In the genomic region with DNA sequence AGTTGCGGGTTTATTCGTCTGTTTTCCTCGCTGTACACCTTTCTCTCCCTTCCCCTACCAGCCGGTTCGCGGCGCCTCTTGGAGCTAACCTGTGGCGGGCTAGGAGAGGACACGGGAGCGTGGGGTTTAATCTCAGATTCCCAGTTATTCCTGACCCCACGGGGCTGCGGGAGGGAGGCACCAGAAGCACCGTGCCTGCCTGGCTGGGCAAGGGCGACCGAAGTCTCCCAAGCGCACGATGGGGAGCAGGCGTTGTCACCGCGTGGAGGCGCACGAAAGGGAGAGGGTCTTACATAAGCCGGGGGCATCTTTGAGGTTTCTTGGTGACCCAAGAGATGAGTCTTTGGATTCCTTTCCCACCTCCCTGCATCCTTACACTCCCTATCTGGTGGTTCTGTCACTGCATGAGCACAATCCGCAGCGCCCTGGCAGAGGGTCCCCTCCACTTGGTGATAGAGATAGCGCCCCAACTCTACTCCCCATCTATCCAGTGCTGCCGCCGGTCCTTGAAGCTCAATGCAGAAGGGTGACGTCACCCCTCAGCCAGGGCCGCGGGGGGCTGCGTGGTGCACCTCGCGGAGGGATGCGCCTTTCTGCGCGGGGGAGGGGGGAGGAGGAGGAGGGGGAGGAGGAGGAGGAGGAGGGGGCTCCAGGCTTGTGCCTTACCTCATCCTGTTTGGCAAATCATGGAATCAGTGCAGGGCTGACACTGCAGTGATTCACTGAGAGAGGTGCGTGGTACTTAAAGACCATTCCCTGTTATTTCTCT, we compare ENCODE assay signal across 9 cellular contexts. TPM values are rescaled to one million over a fixed set of nuclear protein-coding genes. Genes with fewer than 3 reads are reported as not detected.
DNase-seq lines count a peak whose midpoint lies in the region; ATAC-seq, FAIRE-seq and TF ChIP-seq lines count a peak whose summit lies in the region.
"Had no signal": no experiment of that assay in that cellular context is flagged by ENCODE, and none has a peak within 500 bp of the region (broad histone marks: within the 10 kb centered on the region; RNA-seq: fewer than 3 reads in every experiment).

No MANE protein-coding gene starts in this region.

- TF ChIP-seq CTCF in GM23338 (conservative IDR thresholded peaks at IDR 0.05; ENCODE audit: low read depth in 2 of 2) (peak in 1 of 2 experiments; percentile 33; a peak in 2 of 4 replicates), Peyer's patch (IDR thresholded peaks at IDR 0.05) (no peak), MCF 10A (IDR thresholded peaks at IDR 0.05; ENCODE audit: unreplicated experiment) (no peak), kidney (IDR thresholded peaks at IDR 0.05; ENCODE audit: borderline replicate concordance, extremely low read depth, insufficient read depth) (no peak)

- no peaks in the 10 kb centered on the region for H3K9me3 Mint-ChIP-seq in GM23338
- H3K9me3 Mint-ChIP-seq in MCF 10A (ENCODE audit: unreplicated experiment), result no peaks in the 10 kb centered on the region

- H3K4me3 Mint-ChIP-seq in GM23338, result peak overlapping the region; percentile 91
- peak overlapping the region; percentile 76 for H3K4me3 Mint-ChIP-seq in MCF 10A (ENCODE audit: unreplicated experiment)

- no peak for TF ChIP-seq POLR2A in Peyer's patch (IDR thresholded peaks at IDR 0.05)

- H3K27ac Mint-ChIP-seq in GM23338, result no peak overlapping the region
- no peak overlapping the region for H3K27ac Mint-ChIP-seq in MCF 10A (ENCODE audit: low read depth, unreplicated experiment)

- H3K9me3 ChIP-seq in Peyer's patch (no peaks in the 10 kb centered on the region), kidney (ENCODE audit: control insufficient read depth in 1 of 2, low read length in 2 of 2) (no peaks in the 10 kb centered on the region), small intestine (ENCODE audit: control insufficient read depth, low read depth) (no peaks in the 10 kb centered on the region)
- H3K9me3 ChIP-seq: neutrophil had no signal

- DNase-seq in GM23338 (ENCODE audit: low spot score), result peak; percentile 44
- DNase-seq in Peyer's patch, result peak; percentile 17 to 52 (median 48)
- no peak for DNase-seq in MCF 10A (ENCODE audit: unreplicated experiment)
- DNase-seq in kidney, result peak; percentile 66
- DNase-seq in small intestine, result no peak
- no peak for DNase-seq in NCI-H187 (lab: John Stamatoyannopoulos, UW)

- POLR2A ChIA-PET in MCF 10A (lab: Yijun Ruan, JAX), result no interaction called here

- H3K4me3 ChIP-seq in GM23338, result peak overlapping the region; percentile 69
- peak overlapping the region; percentile 28 to 64 (median 44) for H3K4me3 ChIP-seq in Peyer's patch
- H3K4me3 ChIP-seq in kidney (ENCODE audit: low read length in 2 of 2), result peak overlapping the region; percentile 71 to 77
- H3K4me3 ChIP-seq in small intestine (ENCODE audit: low read depth in 1 of 2, low read length in 2 of 2), result peak overlapping the region; percentile 35 to 65

- H4K20me1 ChIP-seq in GM23338 (replicated peaks; ENCODE audit: insufficient read depth), result no peaks in the 10 kb centered on the region

- H3K4me1 Mint-ChIP-seq in GM23338 (peaks cover 9% of the 10 kb centered on the region; the same call in 2 of the 3 replicates), MCF 10A (ENCODE audit: insufficient read depth, unreplicated experiment) (peaks cover 6% of the 10 kb centered on the region)

- no peaks in the 10 kb centered on the region for H3K36me3 Mint-ChIP-seq in GM23338 (ENCODE audit: low read depth)
- H3K36me3 Mint-ChIP-seq in MCF 10A (ENCODE audit: insufficient read depth, unreplicated experiment), result no peaks in the 10 kb centered on the region

- H3K27me3 ChIP-seq in GM23338 (ENCODE audit: insufficient read depth) (peaks cover 10% of the 10 kb centered on the region; the same call in 1 of the 2 replicates), Peyer's patch (no peaks in the 10 kb centered on the region), small intestine (ENCODE audit: control insufficient read depth in 2 of 2, insufficient read depth in 2 of 2, low read length in 2 of 2) (no peaks in the 10 kb centered on the region)

- H3K4me1 ChIP-seq in GM23338 (ENCODE audit: insufficient read depth), result no peaks in the 10 kb centered on the region
- H3K4me1 ChIP-seq in Peyer's patch, result no peaks in the 10 kb centered on the region
- no peaks in the 10 kb centered on the region for H3K4me1 ChIP-seq in kidney (ENCODE audit: control insufficient read depth in 1 of 2, insufficient read depth in 1 of 2, low read depth in 1 of 2, low read length in 2 of 2)
- H3K4me1 ChIP-seq in small intestine (ENCODE audit: control insufficient read depth in 2 of 2, insufficient read depth in 1 of 2, low read depth in 1 of 2, low read length in 1 of 2), result no peaks in the 10 kb centered on the region

- H3F3A ChIP-seq in GM23338 (replicated peaks; ENCODE audit: low read depth), result no peaks in the 10 kb centered on the region

- peak overlapping the region; percentile 9 to 61 for H3K9ac ChIP-seq in kidney (ENCODE audit: low read length in 2 of 2)

- FAIRE-seq in kidney (lab: Jason Lieb, UNC) (no peak), small intestine (lab: Jason Lieb, UNC) (no peak)

- 1 to 47% (median 11%) methylated on average over 26 to 35 of the region's 38 CpGs for WGBS in small intestine, 3 donors

- H3K36me3 ChIP-seq in GM23338 (ENCODE audit: insufficient read depth) (no peaks in the 10 kb centered on the region), Peyer's patch (no peaks in the 10 kb centered on the region), kidney (ENCODE audit: control insufficient read depth in 1 of 2, insufficient read depth in 2 of 2, low read length in 2 of 2) (no peaks in the 10 kb centered on the region), small intestine (ENCODE audit: control insufficient read depth in 2 of 2, insufficient read depth in 2 of 2, low read length in 2 of 2) (no peaks in the 10 kb centered on the region)
- H3K36me3 ChIP-seq: neutrophil had no signal

- H3K9me2 ChIP-seq in GM23338 (ENCODE audit: insufficient read depth), result no peaks in the 10 kb centered on the region

- intact Hi-C loops in MCF 10A (cut with micrococcal nuclease) (no loop called here), kidney (cut with DNase I) (no loop called here)

- no peak overlapping the region for H3K27ac ChIP-seq in GM23338 (ENCODE audit: low read depth)
- peak overlapping the region in 3 of 4 donors; percentile 12 to 51 (median 38) for H3K27ac ChIP-seq in Peyer's patch
- no peak overlapping the region for H3K27ac ChIP-seq in kidney (ENCODE audit: low read depth in 2 of 2, low read length in 2 of 2)
- peak overlapping the region in 1 of 2 donors; percentile 50 for H3K27ac ChIP-seq in small intestine (ENCODE audit: low read depth in 1 of 2, low read length in 1 of 2)
- H3K27ac ChIP-seq: neutrophil had no signal

- H3K27me3 Mint-ChIP-seq in GM23338 (ENCODE audit: insufficient read depth, low read depth, poor library complexity) (peaks cover 13% of the 10 kb centered on the region), MCF 10A (ENCODE audit: insufficient read depth, unreplicated experiment) (peaks cover 15% of the 10 kb centered on the region)

- ATAC-seq in GM23338 (peak; percentile 76), HG03039 (IDR thresholded peaks at IDR 0.05; ENCODE audit: unreplicated experiment) (no peak), GM21723 (IDR thresholded peaks at IDR 0.05; ENCODE audit: unreplicated experiment) (no peak)

- H3K4me2 ChIP-seq in GM23338, result peak overlapping the region; percentile 77

- no TSS peak for BruUV-seq in MCF 10A (replicated peaks; lab: Mats Ljungman, UMichigan)

- H2AFZ ChIP-seq in GM23338, result peak overlapping the region; percentile 23

- CTCF ChIA-PET in MCF 10A (lab: Yijun Ruan, JAX), result interaction anchor here (0.6 to 1.0 kb wide), 2 partner anchors 10 to 92 kb away, joined by 3 to 4 read pairs; no protein-coding TSS in a partner anchor

- no peaks in the 10 kb centered on the region for H3K79me2 ChIP-seq in GM23338 (replicated peaks; ENCODE audit: insufficient read depth)

TF ChIP-seq in GM23338, 12 proteins besides CTCF, POLR2A, EP300 and RAD21:
- TF ChIP-seq CREB1 (CRISPR knock-in tag; IDR thresholded peaks at IDR 0.05; ENCODE audit: low read depth) (peak; percentile 67; the same call in 1 of the 2 replicates), POLR2AphosphoS5 (IDR thresholded peaks at IDR 0.05; ENCODE audit: low read depth) (no peak), ZNF331 (CRISPR knock-in tag; IDR thresholded peaks at IDR 0.05; ENCODE audit: low read depth) (no peak)

RNA-seq across cellular contexts. Expression of gene TSPAN7, which starts 0.8 kb away (rescaled TPM):
- total RNA-seq in GM23338 (2014; rRNA removed; shearing (Covaris generic)), result 5.9 and 7.2 TPM in 2 replicates
- polyA plus RNA-seq in GM23338 (2016; fragmentation: Nextera tagmentation; extraction: Ambion mirVana), result 10.4 and 11.5 TPM in 2 replicates
- 10 to 100 TPM; 13.2 to 74.8 (median 44.1) TPM for total RNA-seq in Peyer's patch
- total RNA-seq in MCF 10A (2022), result not detected in 2 replicates
- total RNA-seq in kidney, result 44.9 TPM
- 98.3 TPM for polyA plus RNA-seq in kidney (ENCODE audit: insufficient read depth, low read depth, low replicate concordance)
- polyA plus RNA-seq in small intestine, result 10 to 100 TPM in 1 of 3 donors, 1 to 10 TPM in 2; 6.9 to 70.5 (median 9.2) TPM

Comparison
In these comparisons a context has a peak if more than half of its experiments do, and no peak if none do; other contexts are left out.
1. DNase-seq: peak in GM23338 (single experiment), Peyer's patch (3 of 3) and kidney (single experiment); none in MCF 10A (single experiment), small intestine (single experiment) and NCI-H187 (0 of 2).
2. H3K27ac ChIP-seq: peak in Peyer's patch (3 of 4); none in GM23338 (single experiment) and kidney (0 of 2).
3. Peak in every context shown above with its lines, with median percentiles within 50 percentile points of each other: H3K4me3 ChIP-seq.